Comparison of ENCODE assay signal across 20 cellular contexts in the genomic region with DNA sequence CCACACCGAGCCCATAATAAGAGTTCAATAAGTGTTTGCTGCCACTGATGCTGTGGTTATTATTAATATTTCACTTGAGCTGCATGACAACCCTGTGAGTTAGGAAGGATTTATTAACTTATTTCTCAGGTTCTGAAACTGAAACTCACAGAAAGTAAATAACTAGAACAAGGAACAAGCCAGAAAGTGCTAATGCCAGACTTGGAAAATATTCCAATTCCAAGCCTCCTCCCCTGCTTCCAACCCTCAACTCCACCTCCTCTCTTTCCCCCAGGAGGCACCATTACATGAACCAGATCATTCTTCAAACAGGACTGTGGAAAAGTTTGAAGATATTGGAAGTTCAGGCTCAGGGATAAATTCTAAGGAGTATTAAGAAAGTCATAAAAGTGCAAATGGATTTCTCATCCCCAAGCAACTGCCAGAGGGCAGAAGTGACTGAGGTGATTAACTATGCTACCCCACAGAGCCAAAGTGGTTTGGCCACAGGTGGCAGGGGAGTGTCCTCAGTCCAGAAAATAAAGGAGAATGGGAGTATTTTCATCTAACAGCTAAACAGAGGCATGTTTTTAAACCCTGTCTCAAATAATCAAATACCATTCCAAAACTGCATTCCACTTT. TPM values are rescaled to one million over a fixed set of nuclear protein-coding genes. Genes with fewer than 3 reads are reported as not detected.
A peak's percentile ranks its signal among the peaks of the same experiment; 100 is the strongest.
DNase-seq lines count a peak whose midpoint lies in the region; ATAC-seq and TF ChIP-seq lines count a peak whose summit lies in the region.
"Had no signal": no experiment of that assay in that cellular context is flagged by ENCODE, and none has a peak within 500 bp of the region (broad histone marks: within the 10 kb centered on the region; RNA-seq: fewer than 3 reads in every experiment).

No MANE protein-coding gene starts in this region.

- peaks cover 8% of the 10 kb centered on the region for H3K4me1 ChIP-seq in colonic mucosa

- no peaks in the 10 kb centered on the region for H3K27me3 ChIP-seq in layer of hippocampus (ENCODE audit: control insufficient read depth, insufficient read depth, low read length)
- H3K27me3 ChIP-seq in colonic mucosa: peaks cover 26% of the 10 kb centered on the region
- H3K27me3 ChIP-seq: testis had no signal

- ATAC-seq in GM18907 (IDR thresholded peaks at IDR 0.05; ENCODE audit: unreplicated experiment): peak; percentile 24
- ATAC-seq: activated CD8-positive, alpha-beta memory T cell treated with anti-CD3 and anti-CD28 coated beads, Interleukin-2, amount 10 ng/mL, durations not matched to agents 7 days and 5 days; activated naive CD8-positive, alpha-beta T cell treated with anti-CD3 and anti-CD28 coated beads, Interleukin-2, amount 50 U/mL, for 24 hours; activated T-helper 17 cell treated with anti-CD3 and anti-CD28 coated beads, Interleukin-2, amount 50 U/mL, for 72 hours; right cardiac atrium had no signal

- H3K27ac ChIP-seq in layer of hippocampus (ENCODE audit: low read depth, low read length) (peak overlapping the region; percentile 4), colonic mucosa (no peak overlapping the region)
- H3K27ac ChIP-seq: KMS-11, left ventricle myocardium inferior, SK-N-MC, testis had no signal

- no peak for TF ChIP-seq CTCF in colonic mucosa (IDR thresholded peaks at IDR 0.05)

- DNase-seq in A172 (ENCODE audit: low spot score): peak; percentile 37
- DNase-seq in astrocyte of the hippocampus (ENCODE audit: low read depth, low spot score): peak; percentile 47
- no peak for DNase-seq in occipital lobe (lab: John Stamatoyannopoulos, UW)
- no peak for DNase-seq in activated CD4-positive, alpha-beta T cell treated with anti-CD3 and anti-CD28 coated beads, Interleukin-2, amount 50 U/mL, for 4 hours
- no peak for DNase-seq in posterior vena cava (ENCODE audit: low spot score)
- DNase-seq in colonic mucosa: no peak
- DNase-seq: activated CD8-positive, alpha-beta memory T cell treated with anti-CD3 and anti-CD28 coated beads, Interleukin-2, amount 10 ng/mL, durations not matched to agents 7 days and 5 days; activated naive CD8-positive, alpha-beta T cell treated with anti-CD3 and anti-CD28 coated beads, Interleukin-2, amount 50 U/mL, for 24 hours; erythroblast; left ventricle myocardium inferior; NCI-H1092; NCI-H526; right cardiac atrium; stimulated activated CD4-positive, alpha-beta T cell treated with anti-CD3 and anti-CD28 coated beads, Interleukin-15, amount 100 ng/mL, for 24 hours; testis had no signal

- intact Hi-C loops in posterior vena cava (cut with DNase I): loop anchor here (5.0 to 10.0 kb wide), 4 partner anchors 47 to 640 kb away; a partner anchor contains a TSS
- intact Hi-C loops in colonic mucosa (cut with DNase I): loop anchor here (5.0 to 10.0 kb wide), 2 partner anchors 207 to 520 kb away; no protein-coding TSS in a partner anchor

- no peaks in the 10 kb centered on the region for H3K9me3 ChIP-seq in colonic mucosa
- H3K9me3 ChIP-seq: left ventricle myocardium inferior, testis had no signal

- no peaks in the 10 kb centered on the region for H3K36me3 ChIP-seq in colonic mucosa
- H3K36me3 ChIP-seq: left ventricle myocardium inferior had no signal

- H3K9ac ChIP-seq in colonic mucosa (ENCODE audit: low read depth in 2 of 2, low read length in 2 of 2): no peak overlapping the region
- H3K9ac ChIP-seq: KMS-11 had no signal

- H3K4me3 ChIP-seq in colonic mucosa: no peak overlapping the region
- H3K4me3 ChIP-seq: left ventricle myocardium inferior, SK-N-MC, testis had no signal

RNA-seq across cellular contexts. Expression of a gene that starts 3.2 kb away (rescaled TPM):
- 38.3 and 53.4 TPM in 2 replicates for total RNA-seq in A172 (2014; rRNA removed; shearing (Covaris generic))
- total RNA-seq in occipital lobe: 78.8 TPM
- 10 to 100 TPM in 1 of 2 donors, 1 to 10 TPM in 1; 5.8 to 11.2 TPM for total RNA-seq in posterior vena cava
- 1 to 10 TPM in 1 of 2 donors, under 1 TPM in 1; 0.32 to 1.6 TPM for total RNA-seq in colonic mucosa

RNA-seq across cellular contexts. Expression of a gene that starts 47.5 kb away (rescaled TPM):
- 38.0 and 56.2 TPM in 2 replicates for total RNA-seq in A172 (2014; rRNA removed; shearing (Covaris generic))
- total RNA-seq in occipital lobe: 16.8 TPM
- 10 to 100 TPM; 56.5 to 67.6 TPM for total RNA-seq in posterior vena cava
- 10 to 100 TPM; 38.8 to 47.0 TPM for total RNA-seq in colonic mucosa

Comparison
In these comparisons a context has a peak if more than half of its experiments do, and no peak if none do; other contexts are left out.
1. DNase-seq: peak in A172 (single experiment) and astrocyte of the hippocampus (single experiment); none in occipital lobe (single experiment), activated CD4-positive, alpha-beta T cell treated with anti-CD3 and anti-CD28 coated beads, Interleukin-2, amount 50 U/mL, for 4 hours (0 of 2), posterior vena cava (single experiment) and colonic mucosa (single experiment).